Comparison of ENCODE assay signal across 13 cellular contexts in genomic region chr15:38961886-38962285, GRCh38.
DNase-seq lines count a peak whose midpoint lies in the region; ATAC-seq and TF ChIP-seq lines count a peak whose summit lies in the region.
"Had no signal": no experiment of that assay in that cellular context is flagged by ENCODE, and none has a peak within 500 bp of the region (broad histone marks: within the 10 kb centered on the region; RNA-seq: fewer than 3 reads in every experiment).

No MANE protein-coding gene starts in this region.

- H3K36me3 ChIP-seq in smooth muscle cell (ENCODE audit: low read depth) (no peaks in the 10 kb centered on the region), tibial artery (no peaks in the 10 kb centered on the region), left lung (no peaks in the 10 kb centered on the region)
- H3K36me3 ChIP-seq: BLaER1 treated with 17β-estradiol and CSF1 and Interleukin-3, amounts not matched to agents 10 nM and 100 nM had no signal

- H3K4me3 ChIP-seq in cardiac fibroblast (replicated peaks in 1 of 2; ENCODE audit: low read depth in 2 of 2, low read length in 2 of 2) (no peak overlapping the region), fibroblast of pulmonary artery (replicated peaks; ENCODE audit: low read depth, low read length) (no peak overlapping the region), smooth muscle cell (no peak overlapping the region), tibial artery (no peak overlapping the region), left lung (no peak overlapping the region)
- H3K4me3 ChIP-seq: BLaER1 treated with 17β-estradiol and CSF1 and Interleukin-3, amounts not matched to agents 10 nM and 100 nM had no signal

- H3K9me3 ChIP-seq in smooth muscle cell (replicated peaks; ENCODE audit: low read depth): no peaks in the 10 kb centered on the region
- no peaks in the 10 kb centered on the region for H3K9me3 ChIP-seq in tibial artery
- H3K9me3 ChIP-seq in left lung: no peaks in the 10 kb centered on the region
- H3K9me3 ChIP-seq: BLaER1 treated with 17β-estradiol and CSF1 and Interleukin-3, amounts not matched to agents 10 nM and 100 nM had no signal

- peak overlapping the region; percentile 65 for H2AFZ ChIP-seq in smooth muscle cell (ENCODE audit: low read depth)

- 75% methylated on average over 2 of the region's 2 CpGs for WGBS in smooth muscle cell (ENCODE audit: low lambda C conversion rate)

- H3K4me1 ChIP-seq in smooth muscle cell (ENCODE audit: low read depth) (no peaks in the 10 kb centered on the region), tibial artery (no peaks in the 10 kb centered on the region), left lung (no peaks in the 10 kb centered on the region)
- H3K4me1 ChIP-seq: BLaER1 treated with 17β-estradiol and CSF1 and Interleukin-3, amounts not matched to agents 10 nM and 100 nM had no signal

- DNase-seq in G401 (ENCODE audit: low spot score) (peak; percentile 47), cardiac fibroblast (ENCODE audit: low read depth in 2 of 2) (peak; percentile 12 to 85), fibroblast of pulmonary artery (ENCODE audit: low read depth) (peak; percentile 79), smooth muscle cell (lab: John Stamatoyannopoulos, UW; ENCODE audit: unreplicated experiment) (no peak), tibial artery (no peak), left lung (no peak)
- DNase-seq in stimulated activated naive CD4-positive, alpha-beta T cell treated with Interleukin-2 at 50 U/mL for 16 hours (lab: John Stamatoyannopoulos, UW): no peak
- DNase-seq: ACHN, H7, Karpas-422, NCI-H1930, NCI-H2171 had no signal

- no peaks in the 10 kb centered on the region for H3K79me2 ChIP-seq in smooth muscle cell (ENCODE audit: low read depth)

- H3K9ac ChIP-seq in smooth muscle cell (ENCODE audit: low read depth): no peak overlapping the region
- H3K9ac ChIP-seq: BLaER1 treated with 17β-estradiol and CSF1 and Interleukin-3, amounts not matched to agents 10 nM and 100 nM had no signal

- in situ Hi-C loops in G401 (cut with HindIII; ENCODE audit: low sequenced_read_pairs): no loop called here

- TF ChIP-seq CTCF in cardiac fibroblast (IDR thresholded peaks at IDR 0.05; ENCODE audit: low read depth, low read length) (no peak), fibroblast of pulmonary artery (IDR thresholded peaks at IDR 0.05; ENCODE audit: low read length, missing control alignments) (no peak), smooth muscle cell (IDR thresholded peaks at IDR 0.05; ENCODE audit: borderline replicate concordance, insufficient read depth, poor library complexity, severe bottlenecking) (no peak), tibial artery (IDR thresholded peaks at IDR 0.05) (no peak), left lung (IDR thresholded peaks at IDR 0.05) (no peak)

- H4K20me1 ChIP-seq in smooth muscle cell (ENCODE audit: low read depth): no peaks in the 10 kb centered on the region
- H4K20me1 ChIP-seq: BLaER1 treated with 17β-estradiol and CSF1 and Interleukin-3, amounts not matched to agents 10 nM and 100 nM had no signal

- ATAC-seq in left lung: no peak

- no peaks in the 10 kb centered on the region for H3K27me3 ChIP-seq in smooth muscle cell (ENCODE audit: low read depth)
- no peaks in the 10 kb centered on the region for H3K27me3 ChIP-seq in tibial artery
- no peaks in the 10 kb centered on the region for H3K27me3 ChIP-seq in left lung
- H3K27me3 ChIP-seq: BLaER1 treated with 17β-estradiol and CSF1 and Interleukin-3, amounts not matched to agents 10 nM and 100 nM had no signal

- H3F3A ChIP-seq in smooth muscle cell (ENCODE audit: low read depth): no peaks in the 10 kb centered on the region

- H3K27ac ChIP-seq in smooth muscle cell (ENCODE audit: low read depth): no peak overlapping the region
- no peak overlapping the region for H3K27ac ChIP-seq in tibial artery
- H3K27ac ChIP-seq in left lung: no peak overlapping the region
- H3K27ac ChIP-seq: BLaER1 treated with 17β-estradiol and CSF1 and Interleukin-3, amounts not matched to agents 10 nM and 100 nM had no signal

- intact Hi-C loops in tibial artery (cut with DNase I; ENCODE audit: low total_unique reads): no loop called here
- intact Hi-C loops in left lung (cut with DNase I): no loop called here

- H3K4me2 ChIP-seq in smooth muscle cell: no peak overlapping the region
- H3K4me2 ChIP-seq: BLaER1 treated with 17β-estradiol and CSF1 and Interleukin-3, amounts not matched to agents 10 nM and 100 nM had no signal

Comparison
In these comparisons a context has a peak if more than half of its experiments do, and no peak if none do; other contexts are left out.
1. DNase-seq: peak in G401 (single experiment), cardiac fibroblast (2 of 2) and fibroblast of pulmonary artery (single experiment); none in smooth muscle cell (single experiment), tibial artery (0 of 2), stimulated activated naive CD4-positive, alpha-beta T cell treated with Interleukin-2 at 50 U/mL for 16 hours (single experiment) and left lung (0 of 2).